In genomic region chr5:95846554-95847260, GRCh38 we compare ENCODE assay signal across 1 cellular context.
TF ChIP-seq lines count a peak whose summit lies in the region.

No MANE protein-coding gene starts in this region.

TF ChIP-seq in HepG2, 621 proteins besides CTCF, POLR2A, EP300 and RAD21 (continued from another document and continues in another):
- TF ChIP-seq ARID3A (IDR thresholded peaks at IDR 0.05; ENCODE audit: low read depth, low read length) (peak; percentile 47; the same call in 1 of the 2 replicates), ATF3 (CRISPR knock-in tag; IDR thresholded peaks at IDR 0.05) (no peak), ZNF674 (CRISPR knock-in tag; IDR thresholded peaks at IDR 0.05; ENCODE audit: low read depth) (no peak), ZNF3 (CRISPR knock-in tag; IDR thresholded peaks at IDR 0.05) (no peak), TGIF2 (CRISPR knock-in tag; IDR thresholded peaks at IDR 0.05) (no peak), RBFOX2 (IDR thresholded peaks at IDR 0.05; ENCODE audit: low read depth, low read length) (no peak), CREB3 (CRISPR knock-in tag; IDR thresholded peaks at IDR 0.05) (no peak), CC2D1A (CRISPR knock-in tag; IDR thresholded peaks at IDR 0.05) (no peak), AGO2 (optimal IDR thresholded peaks at IDR 0.05; ENCODE audit: low read depth, low read length) (no peak), XRCC5 (optimal IDR thresholded peaks at IDR 0.05; ENCODE audit: low read length) (peak; percentile 13), CSRNP1 (CRISPR knock-in tag; IDR thresholded peaks at IDR 0.05) (no peak), ZNF639 (CRISPR knock-in tag; conservative IDR thresholded peaks at IDR 0.05) (no peak), ZFY (CRISPR knock-in tag; IDR thresholded peaks at IDR 0.05) (no peak), ZSCAN30 (CRISPR knock-in tag; IDR thresholded peaks at IDR 0.05) (no peak), YY1 (IDR thresholded peaks at IDR 0.05; ENCODE audit: insufficient read depth, insufficient replicate concordance, low read depth, low read length) (no peak), HNF1B (CRISPR knock-in tag; IDR thresholded peaks at IDR 0.05) (0 out of 2 replicates have a peak, but pooled peaks have one; percentile 20), ELF3 (CRISPR knock-in tag; IDR thresholded peaks at IDR 0.05) (0 out of 2 replicates have a peak, but pooled peaks have one; percentile 35), NFRKB (IDR thresholded peaks at IDR 0.05) (no peak), SOX13 (IDR thresholded peaks at IDR 0.05) (no peak), SOX13 (CRISPR knock-in tag; conservative IDR thresholded peaks at IDR 0.05 in 1 of 2, IDR thresholded peaks at IDR 0.05 in 1 of 2) (no peak; a peak in 1 of 4 replicates), REL (CRISPR knock-in tag; conservative IDR thresholded peaks at IDR 0.05) (no peak), UBTF (CRISPR knock-in tag; IDR thresholded peaks at IDR 0.05) (no peak), SIN3B (IDR thresholded peaks at IDR 0.05; ENCODE audit: low read length) (no peak), ZNF703 (CRISPR knock-in tag; IDR thresholded peaks at IDR 0.05; ENCODE audit: borderline replicate concordance) (no peak), SAP130 (CRISPR knock-in tag; IDR thresholded peaks at IDR 0.05; ENCODE audit: low read depth) (no peak), REST (IDR thresholded peaks at IDR 0.05; ENCODE audit: borderline replicate concordance in 1 of 2, low read depth in 1 of 2, low read length in 2 of 2) (no peak), HMGXB4 (CRISPR knock-in tag; IDR thresholded peaks at IDR 0.05; ENCODE audit: borderline replicate concordance in 1 of 2, low read depth in 1 of 2) (0 out of 4 replicates have a peak, but pooled peaks of 1 of the 2 experiments have one; percentile 52), ZNF17 (CRISPR knock-in tag; IDR thresholded peaks at IDR 0.05) (no peak), DNMT1 (CRISPR knock-in tag; IDR thresholded peaks at IDR 0.05) (no peak), CREB1 (IDR thresholded peaks at IDR 0.05) (no peak), CREB1 (CRISPR knock-in tag; IDR thresholded peaks at IDR 0.05) (no peak), ZNF407 (CRISPR knock-in tag; IDR thresholded peaks at IDR 0.05; ENCODE audit: not compliant biosample characterization) (no peak)
